20 cellular contexts compared by ENCODE assay signal in the genomic region with DNA sequence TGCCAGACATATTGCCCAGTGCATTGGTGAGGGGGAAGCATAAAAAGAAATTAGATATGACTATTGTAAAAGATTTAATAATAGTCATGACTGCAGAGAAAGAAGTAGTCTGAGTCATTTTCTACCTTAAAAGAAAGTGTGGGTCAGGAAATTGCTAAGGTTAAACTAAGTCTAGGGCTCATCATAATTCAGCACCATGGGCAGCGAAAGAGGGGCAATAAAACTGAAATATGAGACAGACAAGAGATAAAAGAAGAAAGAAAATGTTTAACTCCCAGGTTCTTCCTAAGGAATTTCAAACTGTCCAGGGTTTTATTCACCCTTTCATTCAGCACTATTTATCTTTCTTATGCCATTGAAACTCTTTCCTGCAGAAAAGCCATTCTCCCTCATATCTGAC.
"Had no signal": no experiment of that assay in that cellular context is flagged by ENCODE, and none has a peak within 500 bp of the region (broad histone marks: within the 10 kb centered on the region; RNA-seq: fewer than 3 reads in every experiment).

No MANE protein-coding gene starts in this region.

- H3K4me2 ChIP-seq: smooth muscle cell had no signal

- FAIRE-seq: keratinocyte had no signal

- H3K4me3 ChIP-seq: coronary artery, right atrium auricular region, smooth muscle cell, suprapubic skin had no signal

- DNase-seq: activated CD4-positive, alpha-beta T cell treated with anti-CD3 and anti-CD28 coated beads for 1 hour; activated CD4-positive, alpha-beta T cell treated with anti-CD3 and anti-CD28 coated beads, Interleukin-2, amount 50 U/mL, for 4 hours; activated naive CD4-positive, alpha-beta T cell treated with Interleukin-2 at 50 U/mL for 16 hours; activated T-cell treated with anti-CD3 and anti-CD28 coated beads for 4 hours; anterior cingulate cortex; brain microvascular endothelial cell; left ventricle myocardium superior; mesenchymal stem cell; occipital lobe; stimulated activated CD4-positive, alpha-beta T cell treated with anti-CD3 and anti-CD28 coated beads, Interleukin-4, amount 100 ng/mL, for 4 hours; stimulated activated CD8-positive, alpha-beta memory T cell treated with anti-CD3 and anti-CD28 coated beads, Interleukin-4, amount 100 ng/mL, for 48 hours; stimulated activated naive CD8-positive, alpha-beta T cell treated with anti-CD3 and anti-CD28 coated beads, Interleukin-15, Interleukin-2, amounts not matched to agents 100 U/mL and 50 U/mL, for 24 hours; trophoblast cell had no signal

- H3K27ac ChIP-seq: brain microvascular endothelial cell, coronary artery, right atrium auricular region, suprapubic skin, VCaP had no signal

- H3K9me3 ChIP-seq: right atrium auricular region, suprapubic skin had no signal

- H3K27me3 ChIP-seq: brain microvascular endothelial cell, right atrium auricular region, suprapubic skin had no signal

- H3K4me1 ChIP-seq: right atrium auricular region, suprapubic skin had no signal

- H3K36me3 ChIP-seq: brain microvascular endothelial cell, right atrium auricular region, suprapubic skin had no signal

- ATAC-seq: esophagus mucosa; left ventricle myocardium superior; stimulated activated naive CD8-positive, alpha-beta T cell treated with anti-CD3 and anti-CD28 coated beads, Interleukin-15, Interleukin-2, amounts not matched to agents 100 U/mL and 50 U/mL, for 24 hours had no signal
